In the genomic region with DNA sequence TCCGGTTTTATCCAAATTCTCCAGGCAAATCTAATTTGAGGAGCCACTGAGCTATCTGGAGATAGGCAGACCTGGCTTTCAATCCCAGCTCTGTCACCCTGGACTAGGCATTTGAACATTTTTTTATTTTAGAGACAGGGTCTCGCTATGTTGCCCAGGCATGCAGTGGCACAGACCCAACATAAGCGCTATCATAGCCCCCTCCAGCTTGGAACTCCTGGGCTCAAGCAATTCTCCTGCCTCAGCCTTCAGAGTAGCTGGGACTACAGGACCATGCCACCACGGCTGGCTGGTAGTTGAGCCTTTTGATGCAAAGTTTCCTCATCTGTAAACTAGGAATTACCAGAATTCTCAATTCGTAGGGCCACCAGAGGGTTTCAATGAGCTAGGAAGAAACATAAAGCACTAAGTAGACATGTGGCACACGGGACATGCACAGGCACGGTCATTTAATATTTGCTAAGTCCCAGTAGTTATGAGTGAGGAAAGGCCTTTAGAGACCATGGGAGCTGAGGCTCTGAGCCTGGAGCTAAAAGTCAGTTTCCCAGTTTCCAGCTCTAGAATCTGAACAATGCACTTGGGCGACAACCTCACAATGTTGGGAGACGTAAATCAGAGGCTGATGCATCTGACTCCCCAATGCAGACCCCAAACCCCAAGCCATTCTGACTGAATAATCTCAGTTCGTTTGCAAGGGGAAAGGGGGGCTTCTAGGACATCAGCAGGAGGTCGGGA, we compare ENCODE assay signal across 8 cellular contexts. TPM values are rescaled to one million over a fixed set of nuclear protein-coding genes. Genes with fewer than 3 reads are reported as not detected.
A peak's percentile ranks its signal among the peaks of the same experiment; 100 is the strongest.
DNase-seq lines count a peak whose midpoint lies in the region; ATAC-seq, FAIRE-seq and TF ChIP-seq lines count a peak whose summit lies in the region.

No MANE protein-coding gene starts in this region.

- H3K27ac Mint-ChIP-seq in activated CD4-positive, alpha-beta T cell treated with anti-CD3 and anti-CD28 coated beads, Interleukin-2, amount 10 ng/mL, durations not matched to agents 7 days and 5 days = peak overlapping the region; percentile 91

- peak overlapping the region; percentile 89 for H3K4me3 Mint-ChIP-seq in activated CD4-positive, alpha-beta T cell treated with anti-CD3 and anti-CD28 coated beads, Interleukin-2, amount 10 ng/mL, durations not matched to agents 7 days and 5 days

- H2AFZ ChIP-seq in K562 (ENCODE audit: low read depth, low read length) = peak overlapping the region; percentile 75

- in situ Hi-C loops in K562 (cut with MboI) = no loop called here

- POLR2A ChIA-PET in activated CD4-positive, alpha-beta T cell treated with anti-CD3 and anti-CD28 coated beads, Interleukin-2, amount 10 ng/mL, durations not matched to agents 7 days and 5 days (lab: Charles Lee) = interaction anchor here (0.6 kb wide), 1 partner anchor 63 kb away, joined by 4 read pairs; no protein-coding TSS in a partner anchor
- POLR2A ChIA-PET in K562 (lab: Yijun Ruan, JAX) = interaction anchor here (0.6 to 3.9 kb wide), 6 partner anchors 10 to 38 kb away, joined by 3 to 28 read pairs (median 8); a partner anchor contains a TSS

- BruUV-seq in K562 (replicated peaks; lab: Mats Ljungman, UMichigan) = no TSS peak

- H3K79me2 ChIP-seq in K562 (ENCODE audit: control insufficient read depth, insufficient read depth, low read length) = peaks cover 42% of the 10 kb centered on the region

- H3K9me1 ChIP-seq in K562 (ENCODE audit: control insufficient read depth, insufficient read depth, low read length) = no peaks in the 10 kb centered on the region

- H3K4me1 Mint-ChIP-seq in activated CD4-positive, alpha-beta T cell treated with anti-CD3 and anti-CD28 coated beads, Interleukin-2, amount 10 ng/mL, durations not matched to agents 7 days and 5 days = peaks cover 31% of the 10 kb centered on the region

- H3K9ac ChIP-seq in K562 (ENCODE audit: insufficient read depth in 1 of 2, low read depth in 2 of 2, low read length in 2 of 2) = peak overlapping the region; percentile 84 to 94

- H3K36me3 Mint-ChIP-seq in activated CD4-positive, alpha-beta T cell treated with anti-CD3 and anti-CD28 coated beads, Interleukin-2, amount 10 ng/mL, durations not matched to agents 7 days and 5 days (ENCODE audit: low read depth) = peaks cover 28% of the 10 kb centered on the region

- peak overlapping the region; percentile 88 for H3K27ac ChIP-seq in K562 (ENCODE audit: extremely low read depth, low read depth, low read length)
- H3K27ac ChIP-seq in right lobe of liver = no peak overlapping the region
- H3K27ac ChIP-seq in thyroid gland = no peak overlapping the region

- TF ChIP-seq RAD21 in K562 (CRISPR knock-in tag; conservative IDR thresholded peaks at IDR 0.05 in 1 of 2, IDR thresholded peaks at IDR 0.05 in 1 of 2) = no peak

- peaks cover 5% of the 10 kb centered on the region; the same call in 1 of the 2 replicates for H4K20me1 ChIP-seq in K562 (replicated peaks; ENCODE audit: control insufficient read depth, insufficient read depth, low read length)

- WGBS in K562 (ENCODE audit: insufficient coverage, low coverage, missing lambda C conversion rate) = 28% methylated on average over 11 of the region's 11 CpGs
- 29% methylated on average over 9 of the region's 11 CpGs for WGBS in right lobe of liver (ENCODE audit: insufficient coverage, low coverage, low lambda C conversion rate, missing lambda C conversion rate)
- WGBS in thyroid gland, 2 donors = 53 to 58% methylated on average over 11 of the region's 11 CpGs

- H3K9me3 Mint-ChIP-seq in activated CD4-positive, alpha-beta T cell treated with anti-CD3 and anti-CD28 coated beads, Interleukin-2, amount 10 ng/mL, durations not matched to agents 7 days and 5 days = no peaks in the 10 kb centered on the region

- no peak for DNase-seq in activated CD4-positive, alpha-beta T cell treated with anti-CD3 and anti-CD28 coated beads, Interleukin-2, amount 10 ng/mL, durations not matched to agents 7 days and 5 days
- DNase-seq in activated CD4-positive, alpha-beta T cell treated with anti-CD3 and anti-CD28 coated beads for 4 hours = no peak
- DNase-seq in K562 (ENCODE audit: extremely low read depth in 1 of 4, low spot score in 3 of 4) (no peak), right lobe of liver (no peak), thyroid gland (no peak), NCI-H1417 treated with DMSO at 0.1 percent for 48 hours (lab: John Stamatoyannopoulos, UW) (no peak), HT-29 (ENCODE audit: low spot score) (no peak)
- no peak for DNase-seq in stimulated activated CD4-positive, alpha-beta T cell treated with anti-CD3 and anti-CD28 coated beads, Interleukin-1b, Interleukin-23, amount 100 ng/mL, for 48 hours

- TF ChIP-seq CTCF in K562 (IDR thresholded peaks at IDR 0.05 in 2 of 3, conservative IDR thresholded peaks at IDR 0.05 in 1 of 3; ENCODE audit: insufficient read depth in 2 of 3, low read depth in 1 of 3, low read length in 3 of 3) (no peak), right lobe of liver (IDR thresholded peaks at IDR 0.05) (no peak), thyroid gland (IDR thresholded peaks at IDR 0.05) (no peak)

- H3K27me3 Mint-ChIP-seq in activated CD4-positive, alpha-beta T cell treated with anti-CD3 and anti-CD28 coated beads, Interleukin-2, amount 10 ng/mL, durations not matched to agents 7 days and 5 days = no peaks in the 10 kb centered on the region

- H3K4me1 ChIP-seq in K562 (replicated peaks in 1 of 2; ENCODE audit: control insufficient read depth in 2 of 2, insufficient read depth in 2 of 2, low read length in 2 of 2) (peaks cover 11 to 46% of the 10 kb centered on the region in 2 experiments; a peak in 4 of 5 replicates), right lobe of liver (peaks cover 0 to 16% (median 3%) of the 10 kb centered on the region in 4 donors), thyroid gland (peaks cover 18 to 19% of the 10 kb centered on the region in 2 donors)

- H3K36me3 ChIP-seq in K562 (ENCODE audit: control insufficient read depth, insufficient read depth, low read length) (peaks cover 56% of the 10 kb centered on the region), right lobe of liver (peaks cover 0 to 33% (median 9%) of the 10 kb centered on the region in 4 donors), thyroid gland (peaks cover 25 to 30% of the 10 kb centered on the region in 2 donors)

- TF ChIP-seq EP300 in K562 (IDR thresholded peaks at IDR 0.05; ENCODE audit: low read length) = no peak

- ATAC-seq in K562 = no peak
- ATAC-seq in right lobe of liver = no peak

- intact Hi-C loops in K562 (cut with micrococcal nuclease) = loop anchor here (5.0 kb wide), 1 partner anchor 41 kb away; a partner anchor contains a TSS
- intact Hi-C loops in right lobe of liver (cut with DNase I) = no loop called here
- intact Hi-C loops in thyroid gland (cut with DNase I) = no loop called here

- H3K27me3 ChIP-seq in K562 (ENCODE audit: control insufficient read depth in 2 of 2, insufficient read depth in 2 of 2, low read length in 2 of 2) (no peaks in the 10 kb centered on the region), right lobe of liver (no peaks in the 10 kb centered on the region), thyroid gland (no peaks in the 10 kb centered on the region)

- H3K4me3 ChIP-seq in K562 (peak overlapping the region; percentile 97), right lobe of liver (peak overlapping the region; percentile 75 to 97 (median 97)), thyroid gland (replicated peaks in 1 of 3) (peak overlapping the region; percentile 41 to 98 (median 70))

- TF ChIP-seq POLR2A in K562 (conservative IDR thresholded peaks at IDR 0.05) (no peak), right lobe of liver (IDR thresholded peaks at IDR 0.05) (no peak), thyroid gland (IDR thresholded peaks at IDR 0.05) (no peak)

- CTCF ChIA-PET in activated CD4-positive, alpha-beta T cell treated with anti-CD3 and anti-CD28 coated beads, Interleukin-2, amount 10 ng/mL, durations not matched to agents 7 days and 5 days (lab: Charles Lee) = interaction anchor here (0.7 to 1.2 kb wide), 3 partner anchors 8 to 107 kb away, joined by 3 to 5 read pairs (median 3); a partner anchor contains a TSS
- CTCF ChIA-PET in K562 (lab: Yijun Ruan, JAX; ENCODE audit: low intra/inter-chr PET ratio) = no interaction called here

- H3K9me3 ChIP-seq in K562 (replicated peaks; ENCODE audit: control insufficient read depth, insufficient read depth, low read depth, low read length) (no peaks in the 10 kb centered on the region), right lobe of liver (no peaks in the 10 kb centered on the region), thyroid gland (no peaks in the 10 kb centered on the region)

- peak overlapping the region; percentile 97 for H3K4me2 ChIP-seq in K562 (ENCODE audit: insufficient read depth, low read length)

- peak; percentile 57 for FAIRE-seq in K562 (lab: Jason Lieb, UNC)

RNA-seq across cellular contexts. Expression of a gene that starts 1.1 kb away (rescaled TPM):
- 100 to 1,000 TPM; 224 to 249 TPM for total RNA-seq in activated CD4-positive, alpha-beta T cell treated with anti-CD3 and anti-CD28 coated beads, Interleukin-2, amount 10 ng/mL, durations not matched to agents 7 days and 5 days
- 7.2 and 24.7 TPM in 2 replicates for total RNA-seq in K562 (2011; cell fraction: chromatin; rRNA removed; ENCODE audit: low replicate concordance)
- 37.5 and 47.0 TPM in 2 replicates for total RNA-seq in K562 (2011; cell fraction: nucleolus; rRNA removed)
- total RNA-seq in K562 (2011; cell fraction: nucleoplasm; rRNA removed) = 31.9 and 34.9 TPM in 2 replicates
- total RNA-seq in K562 (2014; rRNA removed) (285 and 395 TPM in 2 replicates), K562 (2014; rRNA removed; fragmentation: Illumina TruSeq; extraction: Trizol) (29.4 and 63.2 TPM in 2 replicates), K562 (2015; rRNA removed; fragmentation: Illumina TruSeq; extraction: Trizol) (219 and 223 TPM in 2 replicates), K562 (2021) (237 and 268 TPM in 2 replicates), right lobe of liver (100 to 1,000 TPM in 5 of 6 experiments, 10 to 100 TPM in 1; 97.5 to 521 (median 122) TPM), thyroid gland (100 to 1,000 TPM; 373 to 786 (median 647) TPM)
- polyA plus RNA-seq in K562 (2011; rRNA removed) (206 and 220 TPM in 2 replicates), K562 (2014; fragmentation: Illumina TruSeq; extraction: Trizol) (180 and 344 TPM in 2 replicates), K562 (2014; fragmentation: Nextera tagmentation; extraction: Ambion mirVana) (100 to 1,000 TPM; 764 to 791 TPM), K562 (2014; rRNA removed) (298 and 313 TPM in 2 replicates)
- polyA plus RNA-seq in K562 (2011; cell fraction: cytosol; rRNA removed) = 693 and 1,390 TPM in 2 replicates
- polyA plus RNA-seq in K562 (2011; cell fraction: nucleus; rRNA removed) = 132 and 211 TPM in 2 replicates
- 297 and 487 TPM in 2 replicates for polyA plus RNA-seq in K562 (2012)
- polyA minus RNA-seq in K562 (2011; rRNA and poly(A)+ RNA removed) = 34.5 and 73.6 TPM in 2 replicates
- polyA minus RNA-seq in K562 (2011; cell fraction: cytosol; rRNA and poly(A)+ RNA removed) = 64.8 and 95.8 TPM in 2 replicates
- 15.5 and 22.3 TPM in 2 replicates for polyA minus RNA-seq in K562 (2011; cell fraction: nucleus; rRNA and poly(A)+ RNA removed)
- 387 and 398 TPM in 2 replicates for total RNA-seq in HT-29 (2014; rRNA removed; shearing (Covaris generic))

RNA-seq across cellular contexts. Expression of a gene that starts 11.4 kb away (rescaled TPM):
- total RNA-seq in activated CD4-positive, alpha-beta T cell treated with anti-CD3 and anti-CD28 coated beads, Interleukin-2, amount 10 ng/mL, durations not matched to agents 7 days and 5 days = not detected
- not detected in 2 replicates for total RNA-seq in K562 (2011; cell fraction: chromatin; rRNA removed; ENCODE audit: low replicate concordance)
- not detected in 2 replicates for total RNA-seq in K562 (2011; cell fraction: nucleolus; rRNA removed)
- total RNA-seq in K562 (2011; cell fraction: nucleoplasm; rRNA removed) = not detected in 2 replicates
- total RNA-seq in K562 (2014; rRNA removed) = not detected in 2 replicates
- not detected in 2 replicates for total RNA-seq in K562 (2014; rRNA removed; fragmentation: Illumina TruSeq; extraction: Trizol)
- not detected in 2 replicates for total RNA-seq in K562 (2015; rRNA removed; fragmentation: Illumina TruSeq; extraction: Trizol)
- not detected in 2 replicates for total RNA-seq in K562 (2021)
- polyA plus RNA-seq in K562 (2011; rRNA removed) = not detected in 2 replicates
- not detected in 2 replicates for polyA plus RNA-seq in K562 (2011; cell fraction: cytosol; rRNA removed)
- not detected in 2 replicates for polyA plus RNA-seq in K562 (2011; cell fraction: nucleus; rRNA removed)
- polyA plus RNA-seq in K562 (2012) = 0.06 TPM in 1 of 2 replicates, not detected in the other
- polyA plus RNA-seq in K562 (2014; fragmentation: Illumina TruSeq; extraction: Trizol) = not detected in 2 replicates
- not detected for polyA plus RNA-seq in K562 (2014; fragmentation: Nextera tagmentation; extraction: Ambion mirVana)
- not detected in 2 replicates for polyA plus RNA-seq in K562 (2014; rRNA removed)
- not detected in 2 replicates for polyA minus RNA-seq in K562 (2011; rRNA and poly(A)+ RNA removed)
- polyA minus RNA-seq in K562 (2011; cell fraction: cytosol; rRNA and poly(A)+ RNA removed) = not detected in 2 replicates
- polyA minus RNA-seq in K562 (2011; cell fraction: nucleus; rRNA and poly(A)+ RNA removed) = not detected in 2 replicates
- not detected for total RNA-seq in right lobe of liver
- total RNA-seq in thyroid gland = not detected
- 0.13 TPM in 1 of 2 replicates, not detected in the other for total RNA-seq in HT-29 (2014; rRNA removed; shearing (Covaris generic))

RNA-seq across cellular contexts. Expression of a gene that starts 22.3 kb away (rescaled TPM):
- total RNA-seq in activated CD4-positive, alpha-beta T cell treated with anti-CD3 and anti-CD28 coated beads, Interleukin-2, amount 10 ng/mL, durations not matched to agents 7 days and 5 days = not detected
- total RNA-seq in K562 (2011; cell fraction: chromatin; rRNA removed; ENCODE audit: low replicate concordance) = not detected in 2 replicates
- total RNA-seq in K562 (2011; cell fraction: nucleolus; rRNA removed) = not detected in 2 replicates
- total RNA-seq in K562 (2011; cell fraction: nucleoplasm; rRNA removed) = not detected in 2 replicates
- total RNA-seq in K562 (2014; rRNA removed) = not detected in 2 replicates
- total RNA-seq in K562 (2014; rRNA removed; fragmentation: Illumina TruSeq; extraction: Trizol) = not detected in 2 replicates
- total RNA-seq in K562 (2015; rRNA removed; fragmentation: Illumina TruSeq; extraction: Trizol) = not detected in 2 replicates
- total RNA-seq in K562 (2021) = not detected in 2 replicates
- polyA plus RNA-seq in K562 (2011; rRNA removed) = not detected in 2 replicates
- polyA plus RNA-seq in K562 (2011; cell fraction: cytosol; rRNA removed) = not detected in 2 replicates
- polyA plus RNA-seq in K562 (2011; cell fraction: nucleus; rRNA removed) = not detected in 2 replicates
- not detected in 2 replicates for polyA plus RNA-seq in K562 (2012)
- polyA plus RNA-seq in K562 (2014; fragmentation: Illumina TruSeq; extraction: Trizol) = not detected in 2 replicates
- polyA plus RNA-seq in K562 (2014; fragmentation: Nextera tagmentation; extraction: Ambion mirVana) = not detected
- not detected in 2 replicates for polyA plus RNA-seq in K562 (2014; rRNA removed)
- 0.18 TPM in 1 of 2 replicates, not detected in the other for polyA minus RNA-seq in K562 (2011; rRNA and poly(A)+ RNA removed)
- not detected in 2 replicates for polyA minus RNA-seq in K562 (2011; cell fraction: cytosol; rRNA and poly(A)+ RNA removed)
- not detected in 2 replicates for polyA minus RNA-seq in K562 (2011; cell fraction: nucleus; rRNA and poly(A)+ RNA removed)
- not detected for total RNA-seq in right lobe of liver
- total RNA-seq in thyroid gland = not detected
- total RNA-seq in HT-29 (2014; rRNA removed; shearing (Covaris generic)) = not detected in 2 replicates

RNA-seq across cellular contexts. Expression of a gene that starts 23.5 kb away (rescaled TPM):
- total RNA-seq in activated CD4-positive, alpha-beta T cell treated with anti-CD3 and anti-CD28 coated beads, Interleukin-2, amount 10 ng/mL, durations not matched to agents 7 days and 5 days = 100 to 1,000 TPM; 512 to 565 TPM
- 1,596 and 1,670 TPM in 2 replicates for total RNA-seq in K562 (2011; cell fraction: chromatin; rRNA removed; ENCODE audit: low replicate concordance)
- 1,139 and 1,167 TPM in 2 replicates for total RNA-seq in K562 (2011; cell fraction: nucleolus; rRNA removed)
- 1,487 and 2,488 TPM in 2 replicates for total RNA-seq in K562 (2011; cell fraction: nucleoplasm; rRNA removed)
- total RNA-seq in K562 (2014; rRNA removed) (81.1 and 85.3 TPM in 2 replicates), K562 (2014; rRNA removed; fragmentation: Illumina TruSeq; extraction: Trizol) (79.2 and 79.9 TPM in 2 replicates), K562 (2015; rRNA removed; fragmentation: Illumina TruSeq; extraction: Trizol) (70.6 and 91.2 TPM in 2 replicates), K562 (2021) (413 and 466 TPM in 2 replicates), right lobe of liver (100 to 1,000 TPM; 111 to 419 (median 289) TPM), thyroid gland (100 to 1,000 TPM; 262 to 378 (median 312) TPM)
- polyA plus RNA-seq in K562 (2011; rRNA removed) (82.5 and 179 TPM in 2 replicates), K562 (2014; fragmentation: Illumina TruSeq; extraction: Trizol) (517 and 558 TPM in 2 replicates), K562 (2014; fragmentation: Nextera tagmentation; extraction: Ambion mirVana) (10 to 100 TPM; 26.7 to 27.6 TPM), K562 (2014; rRNA removed) (463 and 563 TPM in 2 replicates)
- 102 and 119 TPM in 2 replicates for polyA plus RNA-seq in K562 (2011; cell fraction: cytosol; rRNA removed)
- polyA plus RNA-seq in K562 (2011; cell fraction: nucleus; rRNA removed) = 1,748 and 2,419 TPM in 2 replicates
- 391 and 584 TPM in 2 replicates for polyA plus RNA-seq in K562 (2012)
- polyA minus RNA-seq in K562 (2011; rRNA and poly(A)+ RNA removed) = 72.4 and 72.8 TPM in 2 replicates
- 155 and 244 TPM in 2 replicates for polyA minus RNA-seq in K562 (2011; cell fraction: cytosol; rRNA and poly(A)+ RNA removed)
- polyA minus RNA-seq in K562 (2011; cell fraction: nucleus; rRNA and poly(A)+ RNA removed) = 233 and 249 TPM in 2 replicates
- total RNA-seq in HT-29 (2014; rRNA removed; shearing (Covaris generic)) = 132 and 138 TPM in 2 replicates

RNA-seq across cellular contexts. Expression of a gene that starts 41.1 kb away (rescaled TPM):
- under 1 TPM; 0.27 to 0.67 TPM for total RNA-seq in activated CD4-positive, alpha-beta T cell treated with anti-CD3 and anti-CD28 coated beads, Interleukin-2, amount 10 ng/mL, durations not matched to agents 7 days and 5 days
- 205 and 513 TPM in 2 replicates for total RNA-seq in K562 (2011; cell fraction: chromatin; rRNA removed; ENCODE audit: low replicate concordance)
- 438 and 448 TPM in 2 replicates for total RNA-seq in K562 (2011; cell fraction: nucleolus; rRNA removed)
- total RNA-seq in K562 (2011; cell fraction: nucleoplasm; rRNA removed) = 292 and 307 TPM in 2 replicates
- total RNA-seq in K562 (2014; rRNA removed) = 61.3 and 77.8 TPM in 2 replicates
- 41.5 and 43.6 TPM in 2 replicates for total RNA-seq in K562 (2014; rRNA removed; fragmentation: Illumina TruSeq; extraction: Trizol)
- total RNA-seq in K562 (2015; rRNA removed; fragmentation: Illumina TruSeq; extraction: Trizol) = 41.7 and 43.7 TPM in 2 replicates
- total RNA-seq in K562 (2021) = 113 and 121 TPM in 2 replicates
- polyA plus RNA-seq in K562 (2011; rRNA removed) = 112 and 157 TPM in 2 replicates
- 149 and 221 TPM in 2 replicates for polyA plus RNA-seq in K562 (2011; cell fraction: cytosol; rRNA removed)
- polyA plus RNA-seq in K562 (2011; cell fraction: nucleus; rRNA removed) = 780 and 951 TPM in 2 replicates
- polyA plus RNA-seq in K562 (2012) = 109 and 148 TPM in 2 replicates
- 76.1 and 104 TPM in 2 replicates for polyA plus RNA-seq in K562 (2014; fragmentation: Illumina TruSeq; extraction: Trizol)
- 10 to 100 TPM; 12.1 to 21.0 TPM for polyA plus RNA-seq in K562 (2014; fragmentation: Nextera tagmentation; extraction: Ambion mirVana)
- polyA plus RNA-seq in K562 (2014; rRNA removed) = 106 and 107 TPM in 2 replicates
- polyA minus RNA-seq in K562 (2011; rRNA and poly(A)+ RNA removed) = 23.0 and 37.7 TPM in 2 replicates
- 26.8 and 31.8 TPM in 2 replicates for polyA minus RNA-seq in K562 (2011; cell fraction: cytosol; rRNA and poly(A)+ RNA removed)
- polyA minus RNA-seq in K562 (2011; cell fraction: nucleus; rRNA and poly(A)+ RNA removed) = 53.4 and 78.8 TPM in 2 replicates
- not detected for total RNA-seq in right lobe of liver
- under 1 TPM in 1 of 4 donors, not detected in 3; 0.56 TPM for total RNA-seq in thyroid gland
- not detected in 2 replicates for total RNA-seq in HT-29 (2014; rRNA removed; shearing (Covaris generic))
